29 cellular contexts compared by ENCODE assay signal in genomic region chr10:16509996-16510395, GRCh38. TPM values are rescaled to one million over a fixed set of nuclear protein-coding genes. Genes with fewer than 3 reads are reported as not detected.
DNase-seq lines count a peak whose midpoint lies in the region; ATAC-seq and TF ChIP-seq lines count a peak whose summit lies in the region.
"Had no signal": no experiment of that assay in that cellular context is flagged by ENCODE, and none has a peak within 500 bp of the region (broad histone marks: within the 10 kb centered on the region; RNA-seq: fewer than 3 reads in every experiment).

No MANE protein-coding gene starts in this region.

- no peak overlapping the region for H4K91ac ChIP-seq in mesenchymal stem cell (ENCODE audit: low read length)

- ATAC-seq in GM18505 (IDR thresholded peaks at IDR 0.05; ENCODE audit: unreplicated experiment) (no peak), HG02840 (IDR thresholded peaks at IDR 0.05; ENCODE audit: low FRiP score, unreplicated experiment) (no peak)
- ATAC-seq: activated CD4-positive, alpha-beta T cell treated with anti-CD3 and anti-CD28 coated beads for 36 hours; activated CD8-positive, alpha-beta memory T cell treated with anti-CD3 and anti-CD28 coated beads, Interleukin-2, amount 10 ng/mL, durations not matched to agents 7 days and 5 days; K562; right cardiac atrium had no signal

- 53% methylated on average over 3 of the region's 5 CpGs for WGBS in mesenchymal stem cell
- no CpG with 5 or more reads among the region's 5 CpGs for WGBS in mesendoderm (ENCODE audit: extremely low coverage, insufficient coverage, low lambda C conversion rate)

- H3K9ac ChIP-seq in mesenchymal stem cell (ENCODE audit: low read length) (no peak overlapping the region), mesendoderm (ENCODE audit: low read length) (no peak overlapping the region)

- no peak overlapping the region for H3K4me2 ChIP-seq in mesenchymal stem cell (ENCODE audit: low read length, poor library complexity, severe bottlenecking)
- H3K4me2 ChIP-seq in mesendoderm (ENCODE audit: low read length): no peak overlapping the region

- no peaks in the 10 kb centered on the region for H3K79me2 ChIP-seq in mesendoderm (ENCODE audit: control insufficient read depth, insufficient read depth, low read length)

- no peaks in the 10 kb centered on the region for H3K27me3 ChIP-seq in mesenchymal stem cell (ENCODE audit: control insufficient read depth in 1 of 2, insufficient read depth in 1 of 2, low read length in 2 of 2)
- no peaks in the 10 kb centered on the region for H3K27me3 ChIP-seq in mesendoderm (ENCODE audit: insufficient read depth, low read length, poor library complexity)
- H3K27me3 ChIP-seq: SJCRH30, tibial nerve had no signal

- no peak overlapping the region for H2BK15ac ChIP-seq in mesenchymal stem cell (ENCODE audit: low read depth, poor library complexity, severe bottlenecking)
- H2BK15ac ChIP-seq in mesendoderm (replicated peaks; ENCODE audit: low read depth): no peak overlapping the region

- H3K23ac ChIP-seq in mesenchymal stem cell (ENCODE audit: low read length in 2 of 2) (no peak overlapping the region), mesendoderm (ENCODE audit: low read length) (no peak overlapping the region)

- TF ChIP-seq CTCF in AG10803 (conservative IDR thresholded peaks at IDR 0.05; ENCODE audit: low read length): no peak
- no peak for TF ChIP-seq CTCF in chondrocyte (IDR thresholded peaks at IDR 0.05)

- peak overlapping the region; percentile 45 for H3K4me3 Mint-ChIP-seq in chondrocyte (ENCODE audit: unreplicated experiment)
- H3K4me3 Mint-ChIP-seq: activated CD4-positive, alpha-beta T cell treated with anti-CD3 and anti-CD28 coated beads for 36 hours; activated CD8-positive, alpha-beta memory T cell treated with anti-CD3 and anti-CD28 coated beads, Interleukin-2, amount 10 ng/mL, durations not matched to agents 7 days and 5 days; CD4-positive, alpha-beta memory T cell had no signal

- H2BK120ac ChIP-seq in mesenchymal stem cell (ENCODE audit: low read depth, low read length) (no peak overlapping the region), mesendoderm (ENCODE audit: low read depth, low read length) (no peak overlapping the region)

- H3K56ac ChIP-seq in mesendoderm (ENCODE audit: low read length): no peak overlapping the region

- H3K4me3 ChIP-seq in AG10803 (ENCODE audit: low read length): no peak overlapping the region
- no peak overlapping the region for H3K4me3 ChIP-seq in mesenchymal stem cell (ENCODE audit: insufficient read depth in 1 of 2, low read depth in 1 of 2, low read length in 2 of 2)
- H3K4me3 ChIP-seq in mesendoderm (ENCODE audit: low read length): no peak overlapping the region
- H3K4me3 ChIP-seq: HAP-1, K562, SJCRH30, tibial nerve had no signal

- no peak overlapping the region for H3K14ac ChIP-seq in mesenchymal stem cell (ENCODE audit: low read length in 2 of 2)

- no peak overlapping the region for H2AFZ ChIP-seq in mesenchymal stem cell (ENCODE audit: low read depth, low read length)

- DNase-seq in AG10803 (ENCODE audit: low read depth): peak; percentile 20
- peak; percentile 47 for DNase-seq in LHCN-M2 (ENCODE audit: low read depth)
- DNase-seq in chondrocyte (ENCODE audit: low spot score): no peak
- DNase-seq in mesenchymal stem cell: peak; percentile 42
- no peak for DNase-seq in mesendoderm
- no peak for DNase-seq in superior temporal gyrus (ENCODE audit: extremely low spot score)
- DNase-seq: activated CD4-positive, alpha-beta T cell treated with anti-CD3 and anti-CD28 coated beads for 36 hours; activated CD8-positive, alpha-beta memory T cell treated with anti-CD3 and anti-CD28 coated beads, Interleukin-2, amount 10 ng/mL, durations not matched to agents 7 days and 5 days; caudate nucleus; CD4-positive, alpha-beta memory T cell; DMS79; effector memory CD4-positive, alpha-beta T cell; hippocampal formation; kidney; MV-4-11; NCI-H2029; right cardiac atrium; SJCRH30; stimulated activated naive CD4-positive, alpha-beta T cell treated with Interleukin-2 at 50 U/mL for 16 hours had no signal

- H3K36me3 ChIP-seq in mesenchymal stem cell (ENCODE audit: control insufficient read depth in 1 of 2, insufficient read depth in 2 of 2, low read depth in 1 of 2, low read length in 2 of 2) (no peaks in the 10 kb centered on the region), mesendoderm (ENCODE audit: control insufficient read depth, insufficient read depth, low read length) (no peaks in the 10 kb centered on the region)
- H3K36me3 ChIP-seq: HAP-1, SJCRH30 had no signal

- H3K27me3 Mint-ChIP-seq in chondrocyte (ENCODE audit: low read depth): no peaks in the 10 kb centered on the region
- H3K27me3 Mint-ChIP-seq: activated CD4-positive, alpha-beta T cell treated with anti-CD3 and anti-CD28 coated beads for 36 hours; activated CD8-positive, alpha-beta memory T cell treated with anti-CD3 and anti-CD28 coated beads, Interleukin-2, amount 10 ng/mL, durations not matched to agents 7 days and 5 days; CD4-positive, alpha-beta memory T cell had no signal

- peak overlapping the region; percentile 13 for H3K27ac Mint-ChIP-seq in chondrocyte (ENCODE audit: unreplicated experiment)
- H3K27ac Mint-ChIP-seq: activated CD4-positive, alpha-beta T cell treated with anti-CD3 and anti-CD28 coated beads for 36 hours; activated CD8-positive, alpha-beta memory T cell treated with anti-CD3 and anti-CD28 coated beads, Interleukin-2, amount 10 ng/mL, durations not matched to agents 7 days and 5 days had no signal

- no peak overlapping the region for H4K5ac ChIP-seq in mesendoderm (ENCODE audit: low read length)

- H3K27ac ChIP-seq in mesenchymal stem cell (ENCODE audit: low read length, poor library complexity, severe bottlenecking): no peak overlapping the region
- no peak overlapping the region for H3K27ac ChIP-seq in mesendoderm (ENCODE audit: low read depth, low read length)
- H3K27ac ChIP-seq: HL-60, SJCRH30, tibial nerve had no signal

- TF ChIP-seq POLR2A in GM18505 (IDR thresholded peaks at IDR 0.05; ENCODE audit: borderline replicate concordance, extremely low read depth, insufficient read depth, insufficient read length): no peak

- H3K79me1 ChIP-seq in mesenchymal stem cell (replicated peaks; ENCODE audit: low read length, poor library complexity, severe bottlenecking) (no peaks in the 10 kb centered on the region), mesendoderm (ENCODE audit: low read length) (no peaks in the 10 kb centered on the region)

- no peak overlapping the region for H3K4ac ChIP-seq in mesenchymal stem cell (ENCODE audit: low read depth in 1 of 2, low read length in 2 of 2)
- H3K4ac ChIP-seq in mesendoderm (ENCODE audit: low read depth, low read length): no peak overlapping the region

- H3K4me1 Mint-ChIP-seq in chondrocyte (ENCODE audit: low read depth): peaks cover 8% of the 10 kb centered on the region
- H3K4me1 Mint-ChIP-seq: activated CD4-positive, alpha-beta T cell treated with anti-CD3 and anti-CD28 coated beads for 36 hours; activated CD8-positive, alpha-beta memory T cell treated with anti-CD3 and anti-CD28 coated beads, Interleukin-2, amount 10 ng/mL, durations not matched to agents 7 days and 5 days had no signal

- H3K36me3 Mint-ChIP-seq in chondrocyte (ENCODE audit: low read depth): no peaks in the 10 kb centered on the region
- H3K36me3 Mint-ChIP-seq: activated CD8-positive, alpha-beta memory T cell treated with anti-CD3 and anti-CD28 coated beads, Interleukin-2, amount 10 ng/mL, durations not matched to agents 7 days and 5 days had no signal

- no peak overlapping the region for H3K18ac ChIP-seq in mesenchymal stem cell (ENCODE audit: low read depth in 1 of 2, low read length in 2 of 2)
- H3K18ac ChIP-seq in mesendoderm (ENCODE audit: low read length): no peak overlapping the region

- H2BK5ac ChIP-seq in mesenchymal stem cell (ENCODE audit: low read depth, low read length, poor library complexity, severe bottlenecking) (no peak overlapping the region), mesendoderm (ENCODE audit: low read length) (no peak overlapping the region)

- H3K9me3 ChIP-seq in mesenchymal stem cell (ENCODE audit: control insufficient read depth, low read length): no peaks in the 10 kb centered on the region
- H3K9me3 ChIP-seq: HAP-1, SJCRH30, tibial nerve had no signal

- no peaks in the 10 kb centered on the region for H3K4me1 ChIP-seq in mesenchymal stem cell (ENCODE audit: control insufficient read depth, insufficient read depth, low read depth, low read length)
- H3K4me1 ChIP-seq in mesendoderm (ENCODE audit: control insufficient read depth, low read depth, low read length): no peaks in the 10 kb centered on the region
- H3K4me1 ChIP-seq: HAP-1, tibial nerve had no signal

- H2AK5ac ChIP-seq in mesenchymal stem cell (ENCODE audit: low read length, severe bottlenecking) (no peak overlapping the region), mesendoderm (ENCODE audit: low read length) (no peak overlapping the region)

- H4K8ac ChIP-seq in mesenchymal stem cell (ENCODE audit: low read length): no peak overlapping the region
- H4K8ac ChIP-seq in mesendoderm (ENCODE audit: low read depth, low read length): no peak overlapping the region

- no peak overlapping the region for H2BK12ac ChIP-seq in mesenchymal stem cell (ENCODE audit: low read length in 2 of 2)

- H3K9me3 Mint-ChIP-seq in chondrocyte (ENCODE audit: low read depth): no peaks in the 10 kb centered on the region
- H3K9me3 Mint-ChIP-seq: CD4-positive, alpha-beta memory T cell had no signal

RNA-seq across cellular contexts. Expression of gene C1QL3, which starts 11.7 kb away (rescaled TPM):
- total RNA-seq in LHCN-M2 (2014; rRNA removed) (not detected in 2 replicates), chondrocyte (0.13 TPM in 1 of 3 replicates, not detected in the others)
- polyA plus RNA-seq in LHCN-M2 (2012): 0.09 TPM
- polyA plus RNA-seq in mesenchymal stem cell (2013, experiment 1 of 2): not detected
- polyA plus RNA-seq in mesenchymal stem cell (2013, experiment 2 of 2): not detected
- 0.35 TPM for polyA plus RNA-seq in mesendoderm (2013, experiment 1 of 2)
- polyA plus RNA-seq in mesendoderm (2013, experiment 2 of 2): 0.24 TPM
- total RNA-seq: activated CD4-positive, alpha-beta T cell treated with anti-CD3 and anti-CD28 coated beads for 36 hours; CD4-positive, alpha-beta memory T cell; K562; kidney; NCI-H460; osteocyte; SJCRH30; tibial nerve had no signal
- polyA plus RNA-seq: adipose tissue, AG04450 had no signal

Comparison
In these comparisons a context has a peak if more than half of its experiments do, and no peak if none do; other contexts are left out.
1. DNase-seq: peak in AG10803 (single experiment), LHCN-M2 (single experiment) and mesenchymal stem cell (single experiment); none in chondrocyte (single experiment), mesendoderm (single experiment) and superior temporal gyrus (single experiment).